Comparison of ENCODE assay signal across 28 cellular contexts in the genomic region with DNA sequence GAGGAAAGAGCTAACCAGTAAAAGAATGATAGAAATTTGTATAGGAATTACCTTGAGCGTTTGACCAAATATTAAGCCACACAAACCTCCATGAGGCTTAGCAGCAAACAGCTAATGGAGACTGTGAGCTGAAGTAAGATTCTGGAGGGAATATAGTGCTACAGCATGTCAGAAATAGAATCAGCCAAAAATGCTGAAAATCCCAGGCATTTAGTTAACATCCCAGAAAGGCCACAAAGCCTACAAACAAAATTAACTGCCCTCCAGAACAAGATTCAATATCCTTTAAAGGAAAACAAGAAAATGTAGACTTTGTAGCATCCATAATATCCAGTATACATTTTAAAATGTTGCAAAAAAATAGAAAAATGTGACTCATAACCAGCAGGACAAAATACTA.
"Had no signal": no experiment of that assay in that cellular context is flagged by ENCODE, and none has a peak within 500 bp of the region (broad histone marks: within the 10 kb centered on the region; RNA-seq: fewer than 3 reads in every experiment).

No MANE protein-coding gene starts in this region.

- H3K4me3 ChIP-seq: adrenal gland, SJSA1 had no signal

- H3K27me3 ChIP-seq: adrenal gland, SJSA1 had no signal

- H3K36me3 ChIP-seq: adrenal gland, SJSA1, WERI-Rb-1 had no signal

- H3K9ac ChIP-seq: KMS-11 had no signal

- ATAC-seq: activated CD8-positive, alpha-beta memory T cell treated with anti-CD3 and anti-CD28 coated beads, Interleukin-2, amount 10 ng/mL, durations not matched to agents 7 days and 5 days; Panc1 had no signal

- DNase-seq: activated CD4-positive, alpha-beta memory T cell treated with anti-CD3 and anti-CD28 coated beads, Interleukin-2, amount 10 ng/mL, durations not matched to agents 7 days and 5 days; activated CD4-positive, alpha-beta T cell treated with anti-CD3 and anti-CD28 coated beads for 1 hour; activated CD4-positive, alpha-beta T cell treated with anti-CD3 and anti-CD28 coated beads for 48 hours; activated CD4-positive, CD25-positive, alpha-beta regulatory T cell; activated CD8-positive, alpha-beta memory T cell treated with anti-CD3 and anti-CD28 coated beads for 24 hours; activated CD8-positive, alpha-beta memory T cell treated with anti-CD3 and anti-CD28 coated beads, Interleukin-2, amount 10 ng/mL, durations not matched to agents 7 days and 5 days; activated CD8-positive, alpha-beta memory T cell treated with anti-CD3 and anti-CD28 coated beads, Interleukin-2, amount 50 U/mL, for 48 hours; activated gamma-delta T cell; activated naive CD4-positive, alpha-beta T cell treated with Interleukin-2 at 50 U/mL for 16 hours; activated naive CD8-positive, alpha-beta T cell treated with anti-CD3 and anti-CD28 coated beads, Interleukin-2, amount 10 ng/mL, durations not matched to agents 7 days and 5 days; activated T-cell treated with anti-CD3 and anti-CD28 coated beads, Interleukin-2, amount 50 U/mL, for 1 hour; adrenal gland; central memory CD4-positive, alpha-beta T cell; MM.1S; MV-4-11; NCI-H1092; NCI-H1436 treated with DMSO at 0.1 percent for 48 hours; NCI-H1694 treated with DMSO at 0.1 percent for 48 hours; NCI-H2029; NCI-H345; NCI-H524 treated with DMSO at 0.1 percent for 48 hours; SHP77 treated with DMSO at 0.1 percent for 48 hours; SW 1271; T1000; WERI-Rb-1 had no signal

- H3K27ac ChIP-seq: adrenal gland, KMS-11, SJSA1, WERI-Rb-1 had no signal

- H3K4me1 ChIP-seq: adrenal gland, SJSA1 had no signal

- H3K4me2 ChIP-seq: KMS-11 had no signal

- H3K9me3 ChIP-seq: adrenal gland, SJSA1 had no signal
